Comparison of ENCODE assay signal across 8 cellular contexts in the genomic region with DNA sequence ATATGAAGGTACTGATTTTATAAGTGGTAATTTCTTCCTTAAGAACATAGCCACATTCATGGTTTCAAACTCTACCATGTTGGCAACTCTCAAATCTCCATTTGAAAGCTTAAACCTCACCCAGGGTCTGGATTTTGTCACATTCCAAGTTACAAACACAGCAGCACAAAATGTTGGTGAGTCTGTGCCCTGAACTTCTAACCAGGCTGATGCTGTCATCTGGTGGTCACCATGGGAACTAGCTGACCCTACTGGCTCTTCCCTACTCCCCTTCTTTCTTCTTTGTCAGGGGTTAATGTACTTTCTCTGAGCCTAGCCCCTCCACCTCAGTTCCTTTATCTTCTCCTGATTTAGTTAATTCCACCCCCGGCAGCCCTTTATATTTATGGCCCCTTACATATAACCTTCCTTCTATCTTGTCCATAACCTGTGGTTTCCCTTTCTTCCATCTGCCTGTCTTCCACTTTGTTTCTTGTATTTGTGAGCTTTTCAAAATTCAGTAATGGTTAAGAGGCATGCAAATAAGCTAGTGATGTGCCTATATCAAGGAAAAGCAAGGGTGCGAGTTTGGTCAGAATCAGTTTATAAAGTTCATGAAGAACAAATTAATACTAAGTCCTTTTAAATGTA. TPM values are rescaled to one million over a fixed set of nuclear protein-coding genes. Genes with fewer than 3 reads are reported as not detected.
DNase-seq lines count a peak whose midpoint lies in the region; ATAC-seq and TF ChIP-seq lines count a peak whose summit lies in the region.

No MANE protein-coding gene starts in this region.

- no peak overlapping the region for H3K4me2 ChIP-seq in DOHH2 (ENCODE audit: low read length)

- H3K9me3 Mint-ChIP-seq in activated CD4-positive, alpha-beta memory T cell treated with anti-CD3 and anti-CD28 coated beads, Interleukin-2, amount 10 ng/mL, durations not matched to agents 7 days and 5 days: no peaks in the 10 kb centered on the region

- H3K36me3 ChIP-seq in DOHH2 (ENCODE audit: control insufficient read depth, low read length) (peaks cover 94% of the 10 kb centered on the region), muscle layer of duodenum (ENCODE audit: control insufficient read depth in 1 of 2, insufficient read depth in 2 of 2, low read length in 2 of 2) (peaks cover 24 to 35% of the 10 kb centered on the region in 2 donors), testis (ENCODE audit: low read depth, missing control alignments) (no peaks in the 10 kb centered on the region)

- no peaks in the 10 kb centered on the region for H3K27me3 ChIP-seq in DOHH2 (ENCODE audit: control insufficient read depth, low read length)
- H3K27me3 ChIP-seq in muscle layer of duodenum (ENCODE audit: low read depth, low read length): no peaks in the 10 kb centered on the region
- H3K27me3 ChIP-seq in testis: no peaks in the 10 kb centered on the region

- no peaks in the 10 kb centered on the region for H3K27me3 Mint-ChIP-seq in activated CD4-positive, alpha-beta memory T cell treated with anti-CD3 and anti-CD28 coated beads, Interleukin-2, amount 10 ng/mL, durations not matched to agents 7 days and 5 days

- POLR2A ChIA-PET in activated CD4-positive, alpha-beta memory T cell treated with anti-CD3 and anti-CD28 coated beads, Interleukin-2, amount 10 ng/mL, durations not matched to agents 7 days and 5 days (lab: Charles Lee): interaction anchor here (1.1 to 2.2 kb wide), 4 partner anchors 9 to 83 kb away, joined by 3 to 7 read pairs (median 5); no protein-coding TSS in a partner anchor

- no peaks in the 10 kb centered on the region for H4K20me1 ChIP-seq in DOHH2 (ENCODE audit: control insufficient read depth, insufficient read depth, low read depth, low read length)

- H3K4me1 Mint-ChIP-seq in activated CD4-positive, alpha-beta memory T cell treated with anti-CD3 and anti-CD28 coated beads, Interleukin-2, amount 10 ng/mL, durations not matched to agents 7 days and 5 days: peaks cover 31% of the 10 kb centered on the region

- TF ChIP-seq CTCF in DOHH2 (IDR thresholded peaks at IDR 0.05; ENCODE audit: low read depth, low read length, poor library complexity, severe bottlenecking) (peak; percentile 83), epithelial cell of proximal tubule (conservative IDR thresholded peaks at IDR 0.05; ENCODE audit: low read depth, low read length) (peak; percentile 99), testis (IDR thresholded peaks at IDR 0.05) (peak; percentile 66 to 73 (median 68))

- peaks cover 29% of the 10 kb centered on the region for H3K4me1 ChIP-seq in DOHH2 (ENCODE audit: control insufficient read depth, low read length)
- H3K4me1 ChIP-seq in muscle layer of duodenum (ENCODE audit: control insufficient read depth in 1 of 2, insufficient read depth in 2 of 2, low read length in 2 of 2): peaks cover 5 to 12% of the 10 kb centered on the region in 2 donors
- H3K4me1 ChIP-seq in testis: peaks cover 8% of the 10 kb centered on the region

- no peak overlapping the region for H3K27ac Mint-ChIP-seq in activated CD4-positive, alpha-beta memory T cell treated with anti-CD3 and anti-CD28 coated beads, Interleukin-2, amount 10 ng/mL, durations not matched to agents 7 days and 5 days

- no peak for TF ChIP-seq POLR2A in testis (IDR thresholded peaks at IDR 0.05)

- CTCF ChIA-PET in activated CD4-positive, alpha-beta memory T cell treated with anti-CD3 and anti-CD28 coated beads, Interleukin-2, amount 10 ng/mL, durations not matched to agents 7 days and 5 days (lab: Charles Lee): interaction anchor here (0.7 to 16.6 kb wide), 25 partner anchors 9 to 334 kb away, joined by 3 to 208 read pairs (median 5); a partner anchor contains a TSS

- WGBS in testis, 2 donors: 72 to 86% methylated on average over 2 of the region's 2 CpGs

- intact Hi-C loops in testis (cut with DNase I; ENCODE audit: low total_unique reads): loop anchor here (10.0 kb wide), 1 partner anchor 296 kb away; no protein-coding TSS in a partner anchor

- no peak overlapping the region for H3K27ac ChIP-seq in DOHH2 (ENCODE audit: low read depth, low read length)
- peak overlapping the region; percentile 25 for H3K27ac ChIP-seq in muscle layer of duodenum (ENCODE audit: low read length)
- H3K27ac ChIP-seq in testis: no peak overlapping the region

- H3K36me3 Mint-ChIP-seq in activated CD4-positive, alpha-beta memory T cell treated with anti-CD3 and anti-CD28 coated beads, Interleukin-2, amount 10 ng/mL, durations not matched to agents 7 days and 5 days (ENCODE audit: low read depth): peaks cover 74% of the 10 kb centered on the region

- peaks cover 6% of the 10 kb centered on the region for H3K79me2 ChIP-seq in DOHH2 (ENCODE audit: control insufficient read depth, low read length)

- H3K4me3 Mint-ChIP-seq in activated CD4-positive, alpha-beta memory T cell treated with anti-CD3 and anti-CD28 coated beads, Interleukin-2, amount 10 ng/mL, durations not matched to agents 7 days and 5 days: no peak overlapping the region

- H3K4me3 ChIP-seq in DOHH2 (ENCODE audit: low read length) (no peak overlapping the region), epithelial cell of proximal tubule (ENCODE audit: low read depth, low read length) (no peak overlapping the region), muscle layer of duodenum (ENCODE audit: low read depth in 1 of 2, low read length in 2 of 2) (no peak overlapping the region), testis (no peak overlapping the region)

- peak; percentile 67 for ATAC-seq in GM21529 (IDR thresholded peaks at IDR 0.05; ENCODE audit: unreplicated experiment)

- no peaks in the 10 kb centered on the region for H3K9me2 ChIP-seq in DOHH2 (replicated peaks; ENCODE audit: control insufficient read depth, low read length)

- H3K9me3 ChIP-seq in DOHH2 (ENCODE audit: control insufficient read depth, insufficient read depth, low read length) (no peaks in the 10 kb centered on the region), muscle layer of duodenum (ENCODE audit: control insufficient read depth in 1 of 2, low read length in 2 of 2) (no peaks in the 10 kb centered on the region), testis (no peaks in the 10 kb centered on the region)

- H3F3A ChIP-seq in DOHH2 (ENCODE audit: control insufficient read depth, insufficient read depth): no peaks in the 10 kb centered on the region; the same call in 1 of the 2 replicates

- DNase-seq in NCI-H1694 (lab: John Stamatoyannopoulos, UW) (peak; percentile 25), epithelial cell of proximal tubule (ENCODE audit: low read depth) (no peak), testis (peak; percentile 54), NCI-H187 (lab: John Stamatoyannopoulos, UW) (no peak)
- peak; percentile 48 for DNase-seq in activated CD4-positive, alpha-beta memory T cell treated with anti-CD3 and anti-CD28 coated beads, Interleukin-2, amount 10 ng/mL, durations not matched to agents 7 days and 5 days

RNA-seq across cellular contexts. Expression of a gene that starts 35.9 kb away (rescaled TPM):
- total RNA-seq in activated CD4-positive, alpha-beta memory T cell treated with anti-CD3 and anti-CD28 coated beads, Interleukin-2, amount 10 ng/mL, durations not matched to agents 7 days and 5 days: 10 to 100 TPM; 57.4 to 58.5 TPM
- total RNA-seq in epithelial cell of proximal tubule: 29.0 and 42.8 TPM in 2 replicates
- total RNA-seq in testis: 10 to 100 TPM; 20.9 to 28.7 TPM
- 30.8 TPM for polyA plus RNA-seq in testis (ENCODE audit: insufficient read depth, low read depth, low replicate concordance)

Comparison
In these comparisons a context has a peak if more than half of its experiments do, and no peak if none do; other contexts are left out.
1. DNase-seq: peak in NCI-H1694 (single experiment), activated CD4-positive, alpha-beta memory T cell treated with anti-CD3 and anti-CD28 coated beads, Interleukin-2, amount 10 ng/mL, durations not matched to agents 7 days and 5 days (single experiment) and testis (single experiment); none in epithelial cell of proximal tubule (single experiment) and NCI-H187 (0 of 2).
2. Peak in every context shown above with its lines, with median percentiles within 50 percentile points of each other: CTCF ChIP-seq.